ENCODE assay signal across 8 cellular contexts in genomic region chr9:38008168-38009034, GRCh38.
DNase-seq lines count a peak whose midpoint lies in the region; ATAC-seq lines count a peak whose summit lies in the region.

No MANE protein-coding gene starts in this region.

- peaks cover 27% of the 10 kb centered on the region for H3K4me1 Mint-ChIP-seq in activated naive CD8-positive, alpha-beta T cell treated with anti-CD3 and anti-CD28 coated beads, Interleukin-2, amount 50 U/mL, for 24 hours

- no peaks in the 10 kb centered on the region for H3K27me3 Mint-ChIP-seq in activated naive CD8-positive, alpha-beta T cell treated with anti-CD3 and anti-CD28 coated beads, Interleukin-2, amount 50 U/mL, for 24 hours

- H3K9me3 Mint-ChIP-seq in activated naive CD8-positive, alpha-beta T cell treated with anti-CD3 and anti-CD28 coated beads, Interleukin-2, amount 50 U/mL, for 24 hours = no peaks in the 10 kb centered on the region

- peak overlapping the region; percentile 89 for H3K27ac Mint-ChIP-seq in activated naive CD8-positive, alpha-beta T cell treated with anti-CD3 and anti-CD28 coated beads, Interleukin-2, amount 50 U/mL, for 24 hours

- peak; percentile 34 for DNase-seq in activated naive CD4-positive, alpha-beta T cell treated with Interleukin-2 at 50 U/mL for 16 hours
- no peak for DNase-seq in activated naive CD4-positive, alpha-beta T cell (lab: John Stamatoyannopoulos, UW)
- DNase-seq in NCI-H69 (lab: John Stamatoyannopoulos, UW) (peak; percentile 90), iPS-NIHi11 (ENCODE audit: low spot score) (peak; percentile 64), NCI-H1105 (lab: John Stamatoyannopoulos, UW) (no peak)
- peak; percentile 78 for DNase-seq in activated naive CD8-positive, alpha-beta T cell treated with anti-CD3 and anti-CD28 coated beads, Interleukin-2, amount 50 U/mL, for 24 hours
- DNase-seq in stimulated activated CD4-positive, alpha-beta T cell treated with anti-CD3 and anti-CD28 coated beads, Interleukin-4, amount 100 ng/mL, for 4 hours = peak; percentile 22 to 50

- H3K4me3 Mint-ChIP-seq in activated naive CD8-positive, alpha-beta T cell treated with anti-CD3 and anti-CD28 coated beads, Interleukin-2, amount 50 U/mL, for 24 hours = peak overlapping the region; percentile 46

- peak; percentile 86 for ATAC-seq in HG02884 (IDR thresholded peaks at IDR 0.05; ENCODE audit: unreplicated experiment)
- peak; percentile 93 for ATAC-seq in activated naive CD8-positive, alpha-beta T cell treated with anti-CD3 and anti-CD28 coated beads, Interleukin-2, amount 50 U/mL, for 24 hours

- H3K36me3 Mint-ChIP-seq in activated naive CD8-positive, alpha-beta T cell treated with anti-CD3 and anti-CD28 coated beads, Interleukin-2, amount 50 U/mL, for 24 hours (ENCODE audit: low read depth) = no peaks in the 10 kb centered on the region

Comparison
In these comparisons a context has a peak if more than half of its experiments do, and no peak if none do; other contexts are left out.
1. DNase-seq: peak in activated naive CD4-positive, alpha-beta T cell treated with Interleukin-2 at 50 U/mL for 16 hours (single experiment), NCI-H69 (single experiment), activated naive CD8-positive, alpha-beta T cell treated with anti-CD3 and anti-CD28 coated beads, Interleukin-2, amount 50 U/mL, for 24 hours (single experiment), iPS-NIHi11 (single experiment) and stimulated activated CD4-positive, alpha-beta T cell treated with anti-CD3 and anti-CD28 coated beads, Interleukin-4, amount 100 ng/mL, for 4 hours (2 of 2); none in activated naive CD4-positive, alpha-beta T cell (0 of 4) and NCI-H1105 (single experiment).